8 cellular contexts compared by ENCODE assay signal in the genomic region with DNA sequence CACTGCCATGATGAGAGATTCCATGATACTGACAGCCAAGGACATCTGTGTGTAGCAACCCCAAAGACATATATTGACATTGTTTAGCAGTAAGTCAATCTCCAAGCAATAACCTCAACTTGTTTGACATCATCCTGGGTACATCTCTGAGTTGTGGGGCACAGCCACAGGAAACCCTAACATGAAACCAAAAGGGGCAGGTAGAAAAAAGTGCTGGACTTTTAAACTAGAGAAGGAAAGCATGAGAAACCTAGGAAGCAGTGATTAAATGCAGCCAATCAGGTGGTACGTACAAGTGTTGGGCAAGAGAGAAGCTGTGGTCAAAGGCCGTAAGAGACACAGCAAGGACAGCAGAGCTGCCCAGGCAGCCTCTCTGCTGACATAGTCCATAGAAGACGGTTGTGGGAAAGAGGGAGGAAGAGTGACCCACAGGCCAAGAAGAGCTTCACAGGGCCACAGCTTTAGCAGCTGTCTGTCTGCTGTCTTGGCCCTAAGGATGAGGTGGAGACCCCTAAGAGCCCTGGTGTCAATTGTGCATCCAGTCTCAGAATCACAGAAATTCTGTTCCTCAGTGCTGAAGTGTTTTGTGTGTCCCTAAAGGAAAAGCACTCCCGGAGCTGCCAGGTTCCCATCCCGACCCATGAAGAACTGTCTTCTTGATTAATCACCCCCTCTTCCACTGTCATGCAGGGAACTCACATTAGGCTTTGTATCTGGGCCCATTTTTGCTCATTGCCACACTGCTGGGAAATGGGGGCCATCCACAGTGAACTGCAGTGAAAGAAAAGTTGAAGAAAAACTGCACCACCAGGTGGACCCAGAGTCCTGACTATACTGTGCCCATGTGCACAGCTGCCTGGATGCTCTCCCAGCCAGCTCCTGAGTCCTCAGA. TPM values are rescaled to one million over a fixed set of nuclear protein-coding genes. Genes with fewer than 3 reads are reported as not detected.
DNase-seq lines count a peak whose midpoint lies in the region; ATAC-seq and TF ChIP-seq lines count a peak whose summit lies in the region.

No MANE protein-coding gene starts in this region.

- H3K4me1 Mint-ChIP-seq in activated naive CD4-positive, alpha-beta T cell treated with anti-CD3 and anti-CD28 coated beads for 36 hours (ENCODE audit: low read depth): no peaks in the 10 kb centered on the region
- no peaks in the 10 kb centered on the region for H3K4me1 Mint-ChIP-seq in T-helper 2 cell treated with Interferon-gamma antibody and Interleukin-4, amounts not matched to agents 5 μg/mL and 100 μg/mL, for 36 hours (ENCODE audit: low read depth)

- DNase-seq in activated naive CD4-positive, alpha-beta T cell treated with anti-CD3 and anti-CD28 coated beads for 36 hours: peak; percentile 52
- no peak for DNase-seq in activated naive CD4-positive, alpha-beta T cell treated with anti-CD3 and anti-CD28 coated beads, Interleukin-2, amount 50 U/mL, for 16 hours
- DNase-seq in LoVo (ENCODE audit: low spot score) (peak; percentile 9), UCSD-AML1 (lab: John Stamatoyannopoulos, UW; ENCODE audit: unreplicated experiment) (peak; percentile 24), left ventricle myocardium inferior (no peak), upper lobe of left lung (no peak)
- DNase-seq in T-helper 2 cell treated with Interferon-gamma antibody and Interleukin-4, amounts not matched to agents 5 μg/mL and 100 μg/mL, for 36 hours (ENCODE audit: low spot score): no peak

- H3K4me3 ChIP-seq in left ventricle myocardium inferior (no peak overlapping the region), upper lobe of left lung (no peak overlapping the region)

- peak; percentile 51 for TF ChIP-seq CTCF in left ventricle myocardium inferior (IDR thresholded peaks at IDR 0.05; ENCODE audit: borderline replicate concordance)
- TF ChIP-seq CTCF in upper lobe of left lung (IDR thresholded peaks at IDR 0.05): peak in 2 of 6 experiments; percentile 12 to 14

- H3K9me3 ChIP-seq in left ventricle myocardium inferior (replicated peaks) (no peaks in the 10 kb centered on the region), upper lobe of left lung (no peaks in the 10 kb centered on the region)

- intact Hi-C loops in activated naive CD4-positive, alpha-beta T cell treated with anti-CD3 and anti-CD28 coated beads for 36 hours (cut with micrococcal nuclease): loop anchor here (1.0 kb wide), 1 partner anchor 252 kb away; no protein-coding TSS in a partner anchor
- intact Hi-C loops in left ventricle myocardium inferior (cut with micrococcal nuclease): no loop called here

- CTCF ChIA-PET in activated naive CD4-positive, alpha-beta T cell treated with anti-CD3 and anti-CD28 coated beads for 36 hours (lab: Charles Lee): interaction anchor here (1.2 to 1.5 kb wide), 3 partner anchors 251 to 298 kb away, joined by 3 to 4 read pairs (median 3); no protein-coding TSS in a partner anchor

- no peak for TF ChIP-seq EP300 in upper lobe of left lung (IDR thresholded peaks at IDR 0.05)

- ATAC-seq in upper lobe of left lung (ENCODE audit: low FRiP score in 2 of 2) (peak; percentile 47 to 54), GM21619 (IDR thresholded peaks at IDR 0.05; ENCODE audit: unreplicated experiment) (no peak)

- H3K36me3 ChIP-seq in left ventricle myocardium inferior (no peaks in the 10 kb centered on the region), upper lobe of left lung (no peaks in the 10 kb centered on the region)

- H3K36me3 Mint-ChIP-seq in activated naive CD4-positive, alpha-beta T cell treated with anti-CD3 and anti-CD28 coated beads for 36 hours (ENCODE audit: low read depth): no peaks in the 10 kb centered on the region
- no peaks in the 10 kb centered on the region for H3K36me3 Mint-ChIP-seq in T-helper 2 cell treated with Interferon-gamma antibody and Interleukin-4, amounts not matched to agents 5 μg/mL and 100 μg/mL, for 36 hours (ENCODE audit: low read depth)

- no peaks in the 10 kb centered on the region for H3K27me3 ChIP-seq in left ventricle myocardium inferior (ENCODE audit: low read depth)
- H3K27me3 ChIP-seq in upper lobe of left lung: no peaks in the 10 kb centered on the region

- H3K27me3 Mint-ChIP-seq in activated naive CD4-positive, alpha-beta T cell treated with anti-CD3 and anti-CD28 coated beads for 36 hours (ENCODE audit: low read depth): no peaks in the 10 kb centered on the region
- H3K27me3 Mint-ChIP-seq in T-helper 2 cell treated with Interferon-gamma antibody and Interleukin-4, amounts not matched to agents 5 μg/mL and 100 μg/mL, for 36 hours (ENCODE audit: low read depth): peaks cover 2% of the 10 kb centered on the region

- no peak overlapping the region for H3K27ac Mint-ChIP-seq in activated naive CD4-positive, alpha-beta T cell treated with anti-CD3 and anti-CD28 coated beads for 36 hours
- no peak overlapping the region for H3K27ac Mint-ChIP-seq in T-helper 2 cell treated with Interferon-gamma antibody and Interleukin-4, amounts not matched to agents 5 μg/mL and 100 μg/mL, for 36 hours

- no peak for TF ChIP-seq POLR2A in upper lobe of left lung (IDR thresholded peaks at IDR 0.05)

- no peak overlapping the region for H3K4me3 Mint-ChIP-seq in activated naive CD4-positive, alpha-beta T cell treated with anti-CD3 and anti-CD28 coated beads for 36 hours
- H3K4me3 Mint-ChIP-seq in T-helper 2 cell treated with Interferon-gamma antibody and Interleukin-4, amounts not matched to agents 5 μg/mL and 100 μg/mL, for 36 hours: no peak overlapping the region

- WGBS in upper lobe of left lung, 2 donors: 73 to 74% methylated on average over 5 of the region's 5 CpGs

- H3K4me1 ChIP-seq in left ventricle myocardium inferior (no peaks in the 10 kb centered on the region), upper lobe of left lung (no peaks in the 10 kb centered on the region)

- no peak overlapping the region for H3K27ac ChIP-seq in left ventricle myocardium inferior (replicated peaks)
- H3K27ac ChIP-seq in upper lobe of left lung: no peak overlapping the region

- H3K9me3 Mint-ChIP-seq in activated naive CD4-positive, alpha-beta T cell treated with anti-CD3 and anti-CD28 coated beads for 36 hours: no peaks in the 10 kb centered on the region
- no peaks in the 10 kb centered on the region for H3K9me3 Mint-ChIP-seq in T-helper 2 cell treated with Interferon-gamma antibody and Interleukin-4, amounts not matched to agents 5 μg/mL and 100 μg/mL, for 36 hours

RNA-seq across cellular contexts. Expression of a gene that starts 25.4 kb away (rescaled TPM):
- 1 to 10 TPM; 2.1 to 3.3 TPM for total RNA-seq in activated naive CD4-positive, alpha-beta T cell treated with anti-CD3 and anti-CD28 coated beads for 36 hours
- total RNA-seq in left ventricle myocardium inferior: 14.2 TPM
- total RNA-seq in upper lobe of left lung: 10 to 100 TPM in 3 of 6 donors, 1 to 10 TPM in 3; 7.2 to 27.1 (median 11.0) TPM

Comparison
In these comparisons a context has a peak if more than half of its experiments do, and no peak if none do; other contexts are left out.
1. DNase-seq: peak in activated naive CD4-positive, alpha-beta T cell treated with anti-CD3 and anti-CD28 coated beads for 36 hours (single experiment), LoVo (single experiment) and UCSD-AML1 (single experiment); none in activated naive CD4-positive, alpha-beta T cell treated with anti-CD3 and anti-CD28 coated beads, Interleukin-2, amount 50 U/mL, for 16 hours (single experiment), left ventricle myocardium inferior (single experiment), upper lobe of left lung (0 of 2) and T-helper 2 cell treated with Interferon-gamma antibody and Interleukin-4, amounts not matched to agents 5 μg/mL and 100 μg/mL, for 36 hours (single experiment).